ENCODE assay signal across 10 cellular contexts in genomic region chr15:74130089-74130848, GRCh38. TPM values are rescaled to one million over a fixed set of nuclear protein-coding genes. Genes with fewer than 3 reads are reported as not detected.
DNase-seq lines count a peak whose midpoint lies in the region; ATAC-seq and TF ChIP-seq lines count a peak whose summit lies in the region.
"Had no signal": no experiment of that assay in that cellular context is flagged by ENCODE, and none has a peak within 500 bp of the region (broad histone marks: within the 10 kb centered on the region; RNA-seq: fewer than 3 reads in every experiment).

Gene ISLR2 (plus strand): TSS chr15:74130586. CDS start chr15:74132755, 2,169 bp downstream.

- peak within 1 kb of the TSS in 32 of 59 donors; percentile 6 to 79 (median 55) for H3K27ac ChIP-seq in dorsolateral prefrontal cortex

- TF ChIP-seq CTCF in dorsolateral prefrontal cortex (IDR thresholded peaks at IDR 0.05 in 54 of 56, conservative IDR thresholded peaks at IDR 0.05 in 2 of 56; ENCODE audit: low read depth in 1 of 56, partially characterized antibody in 56 of 56) = no peak

- intact Hi-C loops in dorsolateral prefrontal cortex (cut with DNase I) = loop anchor here in 1 of 2 donors (5.0 to 10.0 kb wide), 3 partner anchors 78 to 155 kb away; partner anchors contain the start of gene CCDC33

- DNase-seq in COR-L47 (lab: John Stamatoyannopoulos, UW) (peak; percentile 25), NCI-H1092 (lab: John Stamatoyannopoulos, UW) (peak; percentile 39), dorsolateral prefrontal cortex (peak in 1 of 10 donors; percentile 33), occipital lobe (lab: John Stamatoyannopoulos, UW) (no peak)
- no peak for DNase-seq in stimulated activated CD4-positive, alpha-beta T cell treated with anti-CD3 and anti-CD28 coated beads, Interleukin-1b, Interleukin-23, amount 100 ng/mL, for 48 hours
- DNase-seq: activated naive CD4-positive, alpha-beta T cell treated with Interleukin-2 at 50 U/mL for 16 hours; SHP77 treated with DMSO at 0.1 percent for 48 hours had no signal

- H3K27me3 ChIP-seq in dorsolateral prefrontal cortex = peaks cover 0 to 84% (median 64%) of the 10 kb centered on the region in 45 donors

- H3K4me3 ChIP-seq in dorsolateral prefrontal cortex = peak within 1 kb of the TSS in 55 of 59 donors; percentile 10 to 62 (median 40)

- ATAC-seq in HG02678 (IDR thresholded peaks at IDR 0.05; ENCODE audit: unreplicated experiment) (no peak), HG02970 (IDR thresholded peaks at IDR 0.05; ENCODE audit: low FRiP score, unreplicated experiment) (no peak)

RNA-seq across cellular contexts. Expression of gene ISLR2, which starts in this region (rescaled TPM):
- total RNA-seq in dorsolateral prefrontal cortex (10 to 100 TPM; 11.3 to 60.5 (median 32.2) TPM), occipital lobe (168 TPM)
- total RNA-seq: HT-29 had no signal

Comparison
In these comparisons a context has a peak if more than half of its experiments do, and no peak if none do; other contexts are left out.
1. DNase-seq: peak in COR-L47 (single experiment) and NCI-H1092 (single experiment); none in occipital lobe (single experiment) and stimulated activated CD4-positive, alpha-beta T cell treated with anti-CD3 and anti-CD28 coated beads, Interleukin-1b, Interleukin-23, amount 100 ng/mL, for 48 hours (single experiment).